In the genomic region with DNA sequence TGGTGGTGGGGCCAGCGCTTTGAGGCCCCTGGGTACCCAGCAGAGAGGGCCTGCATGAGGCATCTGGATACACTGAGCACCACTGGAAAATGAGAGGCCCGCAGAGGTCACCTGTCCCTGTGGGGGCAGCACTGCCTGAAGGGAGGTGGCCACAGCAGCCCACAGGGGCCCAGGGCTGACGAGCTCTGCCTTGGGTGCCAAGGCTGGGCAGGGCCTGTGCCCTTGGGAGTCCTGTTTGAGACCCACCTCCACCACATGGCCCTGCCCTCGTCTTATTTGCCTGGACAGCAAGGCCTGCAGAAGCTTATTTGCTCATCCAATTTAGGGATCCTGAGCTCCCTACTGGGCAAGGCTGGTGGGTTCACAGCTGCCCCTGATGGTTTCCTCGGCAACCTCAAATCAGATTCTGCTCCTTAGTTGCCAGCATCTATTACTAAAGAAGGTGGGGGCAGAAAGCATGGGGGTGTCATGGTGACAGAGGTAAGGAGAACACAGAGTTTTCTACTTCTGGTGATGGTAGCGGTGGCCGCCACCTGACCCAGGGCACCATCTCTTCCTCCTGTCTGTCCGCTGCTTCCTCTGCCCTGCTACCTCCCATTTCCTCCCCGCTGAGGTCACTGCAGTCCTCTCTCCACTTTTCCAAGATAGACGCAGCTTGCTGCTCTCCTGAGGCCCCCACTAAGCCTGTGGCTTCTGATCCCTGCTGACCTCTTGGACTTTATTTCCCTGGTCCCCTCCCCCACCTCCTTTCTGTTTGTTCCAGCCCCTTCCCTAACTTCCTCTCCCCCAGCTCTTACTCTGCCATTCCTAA, we compare ENCODE assay signal across 24 cellular contexts.
"Had no signal": no experiment of that assay in that cellular context is flagged by ENCODE, and none has a peak within 500 bp of the region (broad histone marks: within the 10 kb centered on the region; RNA-seq: fewer than 3 reads in every experiment).

No MANE protein-coding gene starts in this region.

- H3K27ac ChIP-seq: coronary artery, hepatocyte, upper lobe of left lung, VCaP had no signal

- H3K27me3 ChIP-seq: hepatocyte, upper lobe of left lung had no signal

- H3K79me2 ChIP-seq: hepatocyte had no signal

- H3K9me3 ChIP-seq: upper lobe of left lung had no signal

- H3K27ac Mint-ChIP-seq: activated CD4-positive, alpha-beta T cell treated with anti-CD3 and anti-CD28 coated beads, Interleukin-2, amount 10 ng/mL, durations not matched to agents 7 days and 5 days; activated CD8-positive, alpha-beta memory T cell treated with anti-CD3 and anti-CD28 coated beads, Interleukin-2, amount 10 ng/mL, durations not matched to agents 7 days and 5 days; activated CD8-positive, alpha-beta T cell treated with anti-CD3 and anti-CD28 coated beads for 36 hours; activated naive CD4-positive, alpha-beta T cell treated with anti-CD3 and anti-CD28 coated beads, Interleukin-2, amount 10 ng/mL, durations not matched to agents 7 days and 5 days; activated naive CD8-positive, alpha-beta T cell treated with anti-CD3 and anti-CD28 coated beads, Interleukin-2, amount 50 U/mL, for 24 hours; immature natural killer cell; memory B cell; nephron had no signal

- H3K4me3 ChIP-seq: coronary artery, hepatocyte, upper lobe of left lung had no signal

- H3K36me3 ChIP-seq: upper lobe of left lung had no signal

- H3K4me1 Mint-ChIP-seq: activated CD4-positive, alpha-beta T cell treated with anti-CD3 and anti-CD28 coated beads, Interleukin-2, amount 10 ng/mL, durations not matched to agents 7 days and 5 days; immature natural killer cell had no signal

- H3K36me3 Mint-ChIP-seq: activated CD8-positive, alpha-beta memory T cell treated with anti-CD3 and anti-CD28 coated beads, Interleukin-2, amount 10 ng/mL, durations not matched to agents 7 days and 5 days; activated naive CD4-positive, alpha-beta T cell treated with anti-CD3 and anti-CD28 coated beads, Interleukin-2, amount 10 ng/mL, durations not matched to agents 7 days and 5 days; immature natural killer cell; memory B cell had no signal

- H3K4me3 Mint-ChIP-seq: activated CD4-positive, alpha-beta T cell treated with anti-CD3 and anti-CD28 coated beads, Interleukin-2, amount 10 ng/mL, durations not matched to agents 7 days and 5 days; activated CD8-positive, alpha-beta memory T cell treated with anti-CD3 and anti-CD28 coated beads, Interleukin-2, amount 10 ng/mL, durations not matched to agents 7 days and 5 days; activated CD8-positive, alpha-beta T cell treated with anti-CD3 and anti-CD28 coated beads for 36 hours; activated naive CD4-positive, alpha-beta T cell treated with anti-CD3 and anti-CD28 coated beads, Interleukin-2, amount 10 ng/mL, durations not matched to agents 7 days and 5 days; activated naive CD8-positive, alpha-beta T cell treated with anti-CD3 and anti-CD28 coated beads, Interleukin-2, amount 50 U/mL, for 24 hours; immature natural killer cell; memory B cell; nephron had no signal

- FAIRE-seq: endometrium had no signal

- H2AFZ ChIP-seq: hepatocyte had no signal

- H3K9me3 Mint-ChIP-seq: activated CD4-positive, alpha-beta T cell treated with anti-CD3 and anti-CD28 coated beads, Interleukin-2, amount 10 ng/mL, durations not matched to agents 7 days and 5 days; activated CD8-positive, alpha-beta T cell treated with anti-CD3 and anti-CD28 coated beads for 36 hours; activated naive CD4-positive, alpha-beta T cell treated with anti-CD3 and anti-CD28 coated beads, Interleukin-2, amount 10 ng/mL, durations not matched to agents 7 days and 5 days; activated naive CD8-positive, alpha-beta T cell treated with anti-CD3 and anti-CD28 coated beads, Interleukin-2, amount 50 U/mL, for 24 hours; memory B cell had no signal

- H3K4me2 ChIP-seq: hepatocyte had no signal

- DNase-seq: activated CD4-positive, alpha-beta T cell treated with anti-CD3 and anti-CD28 coated beads, Interleukin-2, amount 10 ng/mL, durations not matched to agents 7 days and 5 days; activated CD4-positive, CD25-positive, alpha-beta regulatory T cell treated with anti-CD3 and anti-CD28 coated beads, Interleukin-2, amount 50 U/mL, for 72 hours; activated CD8-positive, alpha-beta memory T cell treated with anti-CD3 and anti-CD28 coated beads, Interleukin-2, amount 10 ng/mL, durations not matched to agents 7 days and 5 days; activated CD8-positive, alpha-beta T cell treated with anti-CD3 and anti-CD28 coated beads for 36 hours; activated effector memory CD4-positive, alpha-beta T cell treated with anti-CD3 and anti-CD28 coated beads, Interleukin-2, amount 50 U/mL, for 16 hours; activated naive CD4-positive, alpha-beta T cell treated with anti-CD3 and anti-CD28 coated beads, Interleukin-2, amount 10 ng/mL, durations not matched to agents 7 days and 5 days; activated naive CD8-positive, alpha-beta T cell treated with anti-CD3 and anti-CD28 coated beads, Interleukin-2, amount 50 U/mL, for 24 hours; activated T-cell treated with anti-CD3 and anti-CD28 coated beads for 4 hours; cerebellar nuclear complex; effector CD4-positive, alpha-beta T cell; foreskin melanocyte; glutamatergic neuron; immature natural killer cell; kidney glomerular epithelial cell; left ventricle myocardium superior; stimulated activated CD4-positive, alpha-beta T cell treated with anti-CD3 and anti-CD28 coated beads, Interleukin-4, amount 100 ng/mL, for 1 hour; stimulated activated naive CD8-positive, alpha-beta T cell treated with anti-CD3 and anti-CD28 coated beads, Interleukin-15, Interleukin-2, amounts not matched to agents 100 U/mL and 50 U/mL, for 24 hours had no signal
